Comparison of ENCODE assay signal across 8 cellular contexts in genomic region chr5:138465288-138466057, GRCh38. TPM values are rescaled to one million over a fixed set of nuclear protein-coding genes. Genes with fewer than 3 reads are reported as not detected.
DNase-seq lines count a peak whose midpoint lies in the region; ATAC-seq and TF ChIP-seq lines count a peak whose summit lies in the region.

EGR1 (plus strand) TSS chr5:138465479; CDS start chr5:138465762, 283 bp downstream.

- peak within 1 kb of the TSS; percentile 95 for H3K27ac Mint-ChIP-seq in activated CD4-positive, alpha-beta T cell treated with anti-CD3 and anti-CD28 coated beads, Interleukin-2, amount 10 ng/mL, durations not matched to agents 7 days and 5 days

- H3K9me3 ChIP-seq in BLaER1, result no peaks in the 10 kb centered on the region
- H3K9me3 ChIP-seq in colonic mucosa, result no peaks in the 10 kb centered on the region

- intact Hi-C loops in colonic mucosa (cut with DNase I), result loop anchor here (5.0 kb wide), 1 partner anchor 37 kb away; no protein-coding TSS in a partner anchor

- no peaks in the 10 kb centered on the region for H3K9me3 Mint-ChIP-seq in activated CD4-positive, alpha-beta T cell treated with anti-CD3 and anti-CD28 coated beads, Interleukin-2, amount 10 ng/mL, durations not matched to agents 7 days and 5 days

- POLR2A ChIA-PET in activated CD4-positive, alpha-beta T cell treated with anti-CD3 and anti-CD28 coated beads, Interleukin-2, amount 10 ng/mL, durations not matched to agents 7 days and 5 days (lab: Charles Lee), result interaction anchor here (0.6 to 0.7 kb wide), 4 partner anchors 10 to 828 kb away, joined by 3 to 9 read pairs (median 6); partner anchors contain the start of gene MATR3

- peak within 1 kb of the TSS; percentile 96 for H3K27ac ChIP-seq in BLaER1
- peak within 1 kb of the TSS; percentile 90 for H3K27ac ChIP-seq in colonic mucosa

- peaks cover 37% of the 10 kb centered on the region for H4K20me1 ChIP-seq in BLaER1

- no peaks in the 10 kb centered on the region for H3K36me3 Mint-ChIP-seq in activated CD4-positive, alpha-beta T cell treated with anti-CD3 and anti-CD28 coated beads, Interleukin-2, amount 10 ng/mL, durations not matched to agents 7 days and 5 days (ENCODE audit: low read depth)

- ATAC-seq in GM19324 (IDR thresholded peaks at IDR 0.05; ENCODE audit: low FRiP score, unreplicated experiment) (peak; percentile 61), HG03457 (IDR thresholded peaks at IDR 0.05; ENCODE audit: unreplicated experiment) (peak; percentile 42), left lobe of liver (peak; percentile 67)

- peak within 1 kb of the TSS; percentile 98 for H3K4me2 ChIP-seq in BLaER1

- peak within 1 kb of the TSS; percentile 80 for H3K4me3 ChIP-seq in BLaER1
- H3K4me3 ChIP-seq in colonic mucosa, result peak within 1 kb of the TSS; percentile 81

- H3K4me3 Mint-ChIP-seq in activated CD4-positive, alpha-beta T cell treated with anti-CD3 and anti-CD28 coated beads, Interleukin-2, amount 10 ng/mL, durations not matched to agents 7 days and 5 days, result peak within 1 kb of the TSS; percentile 85

- H3K27me3 ChIP-seq in BLaER1 (peaks cover 21% of the 10 kb centered on the region), colonic mucosa (no peaks in the 10 kb centered on the region)

- H3K36me3 ChIP-seq in BLaER1 (peaks cover 17% of the 10 kb centered on the region; the same call in 1 of the 2 replicates), colonic mucosa (no peaks in the 10 kb centered on the region)

- DNase-seq in NCI-H526 treated with DMSO at 0.1 percent for 48 hours (lab: John Stamatoyannopoulos, UW), result peak; percentile 90
- peak; percentile 95 for DNase-seq in activated CD4-positive, alpha-beta T cell treated with anti-CD3 and anti-CD28 coated beads, Interleukin-2, amount 10 ng/mL, durations not matched to agents 7 days and 5 days
- DNase-seq in colonic mucosa, result peak; percentile 95
- DNase-seq in left lobe of liver (ENCODE audit: low spot score), result peak; percentile 96
- DNase-seq in stimulated activated CD4-positive, alpha-beta T cell treated with anti-CD3 and anti-CD28 coated beads, Interleukin-2, amount 100 ng/mL, for 24 hours, result peak; percentile 92 to 95

- peaks cover 23% of the 10 kb centered on the region for H3K4me1 Mint-ChIP-seq in activated CD4-positive, alpha-beta T cell treated with anti-CD3 and anti-CD28 coated beads, Interleukin-2, amount 10 ng/mL, durations not matched to agents 7 days and 5 days

- peaks cover 18% of the 10 kb centered on the region for H3K27me3 Mint-ChIP-seq in activated CD4-positive, alpha-beta T cell treated with anti-CD3 and anti-CD28 coated beads, Interleukin-2, amount 10 ng/mL, durations not matched to agents 7 days and 5 days

- no peak for TF ChIP-seq CTCF in colonic mucosa (IDR thresholded peaks at IDR 0.05)

- H3K4me1 ChIP-seq in BLaER1, result peaks cover 45% of the 10 kb centered on the region
- peaks cover 3% of the 10 kb centered on the region for H3K4me1 ChIP-seq in colonic mucosa

- CTCF ChIA-PET in activated CD4-positive, alpha-beta T cell treated with anti-CD3 and anti-CD28 coated beads, Interleukin-2, amount 10 ng/mL, durations not matched to agents 7 days and 5 days (lab: Charles Lee), result interaction anchor here (0.7 to 4.2 kb wide), 22 partner anchors 10 to 620 kb away, joined by 3 to 30 read pairs (median 7); partner anchors contain the start of genes ETF1, KDM3B and REEP2

- peak within 1 kb of the TSS; percentile 92 for H3K9ac ChIP-seq in BLaER1
- H3K9ac ChIP-seq in colonic mucosa (ENCODE audit: low read depth in 2 of 2, low read length in 2 of 2), result peak within 1 kb of the TSS; percentile 79 to 98

RNA-seq across cellular contexts. Expression of gene EGR1, which starts in this region (rescaled TPM):
- total RNA-seq in activated CD4-positive, alpha-beta T cell treated with anti-CD3 and anti-CD28 coated beads, Interleukin-2, amount 10 ng/mL, durations not matched to agents 7 days and 5 days, result 1 to 10 TPM in 1 of 2 experiments, under 1 TPM in 1; 0.97 to 1.1 TPM
- total RNA-seq in colonic mucosa (10 to 100 TPM in 1 of 2 donors, 1 to 10 TPM in 1; 6.7 to 73.9 TPM), left lobe of liver (12.1 TPM)

Comparison
In these comparisons a context has a peak if more than half of its experiments do, and no peak if none do; other contexts are left out.
1. Peak in every context shown above with its lines: DNase-seq, ATAC-seq, H3K4me3 ChIP-seq and H3K27ac ChIP-seq.